ENCODE assay signal across 27 cellular contexts in the genomic region with DNA sequence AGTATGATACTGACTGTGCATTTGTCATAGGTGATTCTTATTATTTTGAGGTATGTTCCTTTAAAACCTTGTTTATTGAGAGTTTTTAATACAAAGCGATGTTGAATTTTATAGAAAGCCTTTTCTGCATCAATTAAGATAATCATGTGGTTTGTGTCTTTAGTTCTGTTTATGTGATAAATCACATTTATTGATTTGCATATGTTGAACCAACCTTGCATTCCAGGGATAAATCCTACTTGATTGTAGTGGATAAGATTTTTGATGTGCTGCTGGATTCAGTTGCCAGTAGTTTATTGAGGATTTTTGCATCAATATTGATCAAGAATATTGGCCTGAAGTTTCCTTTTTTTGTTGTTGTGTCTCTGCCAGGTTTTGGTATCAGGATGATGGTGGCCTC.
"Had no signal": no experiment of that assay in that cellular context is flagged by ENCODE, and none has a peak within 500 bp of the region (broad histone marks: within the 10 kb centered on the region; RNA-seq: fewer than 3 reads in every experiment).

No MANE protein-coding gene starts in this region.

- H3K36me3 ChIP-seq: stomach, suprapubic skin, thoracic aorta, thyroid gland, tibial artery, tibial nerve, transverse colon, upper lobe of left lung, upper lobe of right lung, uterus, vagina had no signal

- H3K4me3 ChIP-seq: stomach, suprapubic skin, testis, thoracic aorta, thyroid gland, tibial artery, tibial nerve, transverse colon, upper lobe of left lung, upper lobe of right lung, uterus, vagina had no signal

- H3K4me1 ChIP-seq: stomach, suprapubic skin, testis, thyroid gland, tibial artery, tibial nerve, transverse colon, upper lobe of left lung, upper lobe of right lung, uterus, vagina had no signal

- DNase-seq: stimulated activated CD4-positive, alpha-beta T cell treated with anti-CD3 and anti-CD28 coated beads, Interleukin-2, amount 100 ng/mL, for 48 hours; stimulated activated CD4-positive, alpha-beta T cell treated with anti-CD3 and anti-CD28 coated beads, Interleukin-4, amount 100 ng/mL, for 1 hour; stimulated activated CD4-positive, alpha-beta T cell treated with anti-CD3 and anti-CD28 coated beads, Interleukin-4, amount 100 ng/mL, for 24 hours; stimulated activated CD4-positive, alpha-beta T cell treated with anti-CD3 and anti-CD28 coated beads, Interleukin-4, amount 100 ng/mL, for 4 hours; stimulated activated CD8-positive, alpha-beta memory T cell treated with anti-CD3 and anti-CD28 coated beads, Interleukin-4, amount 100 ng/mL, for 48 hours; stimulated activated naive B cell treated with anti-CD40 and anti-IgM and Interleukin-4, amounts not matched to agents 10 μg/mL and 1 μg/mL and 100 μg/mL, for 72 hours; stimulated activated naive CD4-positive, alpha-beta T cell; stimulated activated naive CD4-positive, alpha-beta T cell treated with Interleukin-2 at 50 U/mL for 16 hours; stimulated activated naive CD8-positive, alpha-beta T cell treated with anti-CD3 and anti-CD28 coated beads, Interleukin-15, amount 100 ng/mL, for 72 hours; stimulated activated naive CD8-positive, alpha-beta T cell treated with anti-CD3 and anti-CD28 coated beads, Interleukin-15, Interleukin-2, amounts not matched to agents 100 U/mL and 50 U/mL, for 24 hours; stomach; substantia nigra; testis; thyroid gland; tibial artery; transverse colon; trophoblast cell; upper lobe of left lung; upper lobe of right lung; uterus had no signal

- FAIRE-seq: urothelium cell line had no signal

- H3K27ac ChIP-seq: stomach, suprapubic skin, testis, thoracic aorta, thyroid gland, tibial artery, tibial nerve, transverse colon, upper lobe of left lung, upper lobe of right lung, uterus, vagina had no signal

- H3K9me3 ChIP-seq: testis, thyroid gland, uterus had no signal

- ATAC-seq: stimulated activated effector memory CD8-positive, alpha-beta T cell treated with anti-CD3 and anti-CD28 coated beads, Interleukin-12 subunit alpha, Interleukin-12 subunit beta, amount 100 ng/mL, for 72 hours; stimulated activated memory B cell treated with anti-CD40 and anti-IgM and Interleukin-4, amounts not matched to agents 10 μg/mL and 1 μg/mL and 100 μg/mL, for 72 hours; stimulated activated naive B cell treated with anti-CD40 and anti-IgM and Interleukin-4, amounts not matched to agents 10 μg/mL and 1 μg/mL and 100 μg/mL, for 72 hours; stimulated activated naive CD8-positive, alpha-beta T cell treated with anti-CD3 and anti-CD28 coated beads, Interleukin-15, amount 100 ng/mL, for 72 hours; stimulated activated naive CD8-positive, alpha-beta T cell treated with anti-CD3 and anti-CD28 coated beads, Interleukin-15, Interleukin-2, amounts not matched to agents 100 U/mL and 50 U/mL, for 24 hours; upper lobe of right lung had no signal

- H3K27me3 ChIP-seq: stomach, suprapubic skin, testis, thyroid gland, tibial artery, tibial nerve, transverse colon, upper lobe of left lung, upper lobe of right lung, uterus, vagina had no signal
